ENCODE assay signal across 11 cellular contexts in the genomic region with DNA sequence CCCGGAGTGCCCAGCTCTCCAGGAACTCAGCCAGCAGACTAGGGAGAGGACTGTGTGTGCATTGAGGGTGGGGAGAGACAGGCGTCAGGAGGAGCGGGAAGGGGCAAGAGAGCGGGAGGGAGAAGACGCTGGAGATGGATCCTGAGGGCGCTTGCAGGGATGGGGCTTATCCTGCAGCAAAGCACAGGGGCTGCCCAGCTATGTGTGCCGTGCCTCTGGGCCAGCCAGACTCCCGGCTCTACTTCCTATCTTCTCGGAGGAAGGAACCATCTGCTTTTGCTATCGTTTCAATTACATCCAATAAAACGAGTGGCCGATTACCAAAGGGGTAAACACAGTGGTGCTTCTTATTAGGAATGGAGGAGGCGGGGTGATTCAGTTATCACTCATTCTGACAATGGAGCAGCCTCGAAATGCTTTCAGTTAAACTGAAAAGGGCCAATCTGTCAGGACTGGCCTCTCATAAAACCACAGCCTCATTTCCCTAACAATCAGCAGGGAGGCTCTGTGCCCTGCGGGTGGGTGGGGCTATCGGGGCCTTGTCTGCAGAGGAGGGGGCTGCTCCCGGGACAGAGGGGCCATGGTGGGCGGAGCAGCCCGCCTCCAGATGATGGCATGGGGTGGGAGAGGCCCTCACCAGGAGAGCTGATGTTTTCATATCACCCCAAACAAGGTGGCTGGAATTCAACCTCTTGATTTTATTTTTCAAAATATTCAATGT.
DNase-seq lines count a peak whose midpoint lies in the region; FAIRE-seq and TF ChIP-seq lines count a peak whose summit lies in the region.
"Had no signal": no experiment of that assay in that cellular context is flagged by ENCODE, and none has a peak within 500 bp of the region (broad histone marks: within the 10 kb centered on the region; RNA-seq: fewer than 3 reads in every experiment).

No MANE protein-coding gene starts in this region.

- DNase-seq in DMS79 treated with DMSO at 0.1 percent for 48 hours (lab: John Stamatoyannopoulos, UW), result peak; percentile 52
- peak; percentile 20 for DNase-seq in NCI-H1694 (lab: John Stamatoyannopoulos, UW)
- DNase-seq in astrocyte (ENCODE audit: low read depth), result peak; percentile 39
- DNase-seq in mesendoderm, result peak; percentile 60
- DNase-seq in Karpas-422, result no peak
- DNase-seq in NCI-H1092 treated with DMSO at 0.1 percent for 48 hours (lab: John Stamatoyannopoulos, UW), result no peak
- no peak for DNase-seq in ovary
- no peak for DNase-seq in HK-2 (ENCODE audit: unreplicated experiment)
- DNase-seq: central memory CD4-positive, alpha-beta T cell; midbrain; NCI-H226 had no signal

- no peaks in the 10 kb centered on the region for H4K20me1 ChIP-seq in astrocyte (ENCODE audit: insufficient read depth, low read length)
- H4K20me1 ChIP-seq in Karpas-422 (ENCODE audit: insufficient read depth, low read depth, low read length), result no peaks in the 10 kb centered on the region

- H3K4me3 Mint-ChIP-seq in astrocyte (ENCODE audit: unreplicated experiment), result no peak overlapping the region

- H3K27ac Mint-ChIP-seq in astrocyte (ENCODE audit: unreplicated experiment), result no peak overlapping the region

- H3K9me3 Mint-ChIP-seq in astrocyte (ENCODE audit: unreplicated experiment), result peaks cover 3% of the 10 kb centered on the region

- no peak overlapping the region for H3K18ac ChIP-seq in mesendoderm (ENCODE audit: low read length)

- H4K5ac ChIP-seq in mesendoderm (ENCODE audit: low read length), result no peak overlapping the region

- no peaks in the 10 kb centered on the region for H3K79me1 ChIP-seq in mesendoderm (ENCODE audit: low read length)

- H3K4me3 ChIP-seq in astrocyte (ENCODE audit: insufficient read depth, low read depth, low read length), result peak overlapping the region; percentile 37
- H3K4me3 ChIP-seq in mesendoderm (ENCODE audit: low read length), result no peak overlapping the region
- H3K4me3 ChIP-seq in Karpas-422 (ENCODE audit: low read length), result no peak overlapping the region
- no peak overlapping the region for H3K4me3 ChIP-seq in ovary

- H2BK15ac ChIP-seq in mesendoderm (replicated peaks; ENCODE audit: low read depth), result no peak overlapping the region

- TF ChIP-seq EP300 in ovary (IDR thresholded peaks at IDR 0.05), result no peak

- no peak overlapping the region for H2AK5ac ChIP-seq in mesendoderm (ENCODE audit: low read length)

- FAIRE-seq in astrocyte (lab: Jason Lieb, UNC), result no peak

- H3K27me3 ChIP-seq in astrocyte (ENCODE audit: insufficient read depth, low read length), result peaks cover 4% of the 10 kb centered on the region
- H3K27me3 ChIP-seq in mesendoderm (ENCODE audit: insufficient read depth, low read length, poor library complexity), result no peaks in the 10 kb centered on the region
- H3K27me3 ChIP-seq in Karpas-422 (ENCODE audit: low read length), result no peaks in the 10 kb centered on the region
- H3K27me3 ChIP-seq in ovary, result no peaks in the 10 kb centered on the region

- H2AFZ ChIP-seq in astrocyte (ENCODE audit: low read depth, low read length) (peak overlapping the region; percentile 62), Karpas-422 (ENCODE audit: low read length) (no peak overlapping the region)

- H3K9ac ChIP-seq in astrocyte (ENCODE audit: low read length) (peak overlapping the region; percentile 31), mesendoderm (ENCODE audit: low read length) (no peak overlapping the region), Karpas-422 (ENCODE audit: low read length) (no peak overlapping the region)

- no peak overlapping the region for H2BK5ac ChIP-seq in mesendoderm (ENCODE audit: low read length)

- intact Hi-C loops in ovary (cut with DNase I), result no loop called here

- no peak for TF ChIP-seq POLR2A in ovary (IDR thresholded peaks at IDR 0.05)

- H4K8ac ChIP-seq in mesendoderm (ENCODE audit: low read depth, low read length), result no peak overlapping the region

- no peak overlapping the region for H2BK120ac ChIP-seq in mesendoderm (ENCODE audit: low read depth, low read length)

- no peak overlapping the region for H3K4ac ChIP-seq in mesendoderm (ENCODE audit: low read depth, low read length)

- no peaks in the 10 kb centered on the region for H3K4me1 Mint-ChIP-seq in astrocyte (ENCODE audit: low read depth, unreplicated experiment)

- H3K27ac ChIP-seq in astrocyte (ENCODE audit: low read depth, low read length), result no peak overlapping the region
- no peak overlapping the region for H3K27ac ChIP-seq in mesendoderm (ENCODE audit: low read depth, low read length)
- no peak overlapping the region for H3K27ac ChIP-seq in Karpas-422 (ENCODE audit: low read length)
- H3K27ac ChIP-seq in ovary, result no peak overlapping the region

- peak overlapping the region; percentile 37 for H3K56ac ChIP-seq in mesendoderm (ENCODE audit: low read length)

- H3K36me3 Mint-ChIP-seq in astrocyte (ENCODE audit: low read depth, unreplicated experiment), result peaks cover 5% of the 10 kb centered on the region

- H3K79me2 ChIP-seq in astrocyte (ENCODE audit: insufficient read depth, low read length) (no peaks in the 10 kb centered on the region), mesendoderm (ENCODE audit: control insufficient read depth, insufficient read depth, low read length) (no peaks in the 10 kb centered on the region), Karpas-422 (ENCODE audit: low read length) (no peaks in the 10 kb centered on the region)

- no CpG with 5 or more reads among the region's 19 CpGs for WGBS in mesendoderm (ENCODE audit: extremely low coverage, insufficient coverage, low lambda C conversion rate)
- WGBS in ovary, 3 donors, result 30 to 32% (median 32%) methylated on average over 19 of the region's 19 CpGs

- H3K36me3 ChIP-seq in astrocyte (ENCODE audit: insufficient read depth, low read length) (no peaks in the 10 kb centered on the region), mesendoderm (ENCODE audit: control insufficient read depth, insufficient read depth, low read length) (no peaks in the 10 kb centered on the region), Karpas-422 (ENCODE audit: insufficient read depth, low read length) (no peaks in the 10 kb centered on the region), ovary (no peaks in the 10 kb centered on the region)

- H3K9me3 ChIP-seq in astrocyte (ENCODE audit: insufficient read depth, low read depth, low read length), result no peaks in the 10 kb centered on the region
- H3K9me3 ChIP-seq in Karpas-422 (ENCODE audit: low read length), result no peaks in the 10 kb centered on the region
- no peaks in the 10 kb centered on the region for H3K9me3 ChIP-seq in ovary

- peaks cover 62% of the 10 kb centered on the region for H3K27me3 Mint-ChIP-seq in astrocyte (ENCODE audit: low read depth, unreplicated experiment)

- no peak for TF ChIP-seq CTCF in astrocyte (IDR thresholded peaks at IDR 0.05; ENCODE audit: insufficient read depth, low read depth, low read length)
- no peak for TF ChIP-seq CTCF in ovary (IDR thresholded peaks at IDR 0.05)

- H3K4me1 ChIP-seq in astrocyte (ENCODE audit: insufficient read depth, low read length) (peaks cover 7% of the 10 kb centered on the region), mesendoderm (ENCODE audit: control insufficient read depth, low read depth, low read length) (peaks cover 16% of the 10 kb centered on the region), Karpas-422 (ENCODE audit: low read length) (peaks cover 11% of the 10 kb centered on the region), ovary (ENCODE audit: insufficient read depth) (peaks cover 5% of the 10 kb centered on the region)

- H3K4me2 ChIP-seq in astrocyte (ENCODE audit: low read length) (peak overlapping the region; percentile 86), mesendoderm (ENCODE audit: low read length) (no peak overlapping the region), Karpas-422 (ENCODE audit: low read depth, low read length, poor library complexity, severe bottlenecking) (no peak overlapping the region)

- no peak overlapping the region for H3K23ac ChIP-seq in mesendoderm (ENCODE audit: low read length)

- no peaks in the 10 kb centered on the region for H3K9me2 ChIP-seq in Karpas-422 (replicated peaks; ENCODE audit: insufficient read depth, low read length)

Comparison
In these comparisons a context has a peak if more than half of its experiments do, and no peak if none do; other contexts are left out.
1. DNase-seq: peak in DMS79 treated with DMSO at 0.1 percent for 48 hours (single experiment), NCI-H1694 (single experiment), astrocyte (single experiment) and mesendoderm (single experiment); none in Karpas-422 (single experiment), NCI-H1092 treated with DMSO at 0.1 percent for 48 hours (single experiment), ovary (0 of 5) and HK-2 (single experiment).